Comparison of ENCODE assay signal across 11 cellular contexts in genomic region chr2:54763636-54764291, GRCh38. TPM values are rescaled to one million over a fixed set of nuclear protein-coding genes. Genes with fewer than 3 reads are reported as not detected.
DNase-seq lines count a peak whose midpoint lies in the region; ATAC-seq, FAIRE-seq and TF ChIP-seq lines count a peak whose summit lies in the region.
"Had no signal": no experiment of that assay in that cellular context is flagged by ENCODE, and none has a peak within 500 bp of the region (broad histone marks: within the 10 kb centered on the region; RNA-seq: fewer than 3 reads in every experiment).

No MANE protein-coding gene starts in this region.

- intact Hi-C loops in pancreas (cut with DNase I) = no loop called here

- TF ChIP-seq CTCF in pancreas (IDR thresholded peaks at IDR 0.05) = no peak

- in situ Hi-C loops in KBM-7 (cut with MboI; ENCODE audit: low pct_unique_long_range_greater_than_20kb, low sequenced_read_pairs) = no loop called here

- no peaks in the 10 kb centered on the region for H3K9me3 Mint-ChIP-seq in activated T-helper 17 cell treated with anti-CD3 and anti-CD28 coated beads, Interleukin-2, amount 50 U/mL, for 72 hours

- no peak for FAIRE-seq in pancreas (lab: Jason Lieb, UNC)

- no peaks in the 10 kb centered on the region for H3K36me3 Mint-ChIP-seq in activated T-helper 17 cell treated with anti-CD3 and anti-CD28 coated beads, Interleukin-2, amount 50 U/mL, for 72 hours (ENCODE audit: low read depth)

- no peak overlapping the region for H3K27ac Mint-ChIP-seq in activated T-helper 17 cell treated with anti-CD3 and anti-CD28 coated beads, Interleukin-2, amount 50 U/mL, for 72 hours

- no peaks in the 10 kb centered on the region for H3K36me3 ChIP-seq in pancreas
- H3K36me3 ChIP-seq: BLaER1 treated with 17β-estradiol and CSF1 and Interleukin-3, amounts not matched to agents 10 nM and 100 nM had no signal

- H3K27me3 ChIP-seq in pancreas = no peaks in the 10 kb centered on the region
- H3K27me3 ChIP-seq: BLaER1 treated with 17β-estradiol and CSF1 and Interleukin-3, amounts not matched to agents 10 nM and 100 nM had no signal

- DNase-seq in SKM-1 treated with dmso at 0.1 percent for 144 hours (lab: John Stamatoyannopoulos, UW; ENCODE audit: unreplicated experiment) = peak; percentile 7
- DNase-seq in SKM-1 (lab: John Stamatoyannopoulos, UW; ENCODE audit: unreplicated experiment) = no peak
- DNase-seq in KBM-7 = peak; percentile 30
- no peak for DNase-seq in pancreas
- DNase-seq in T1000 (lab: John Stamatoyannopoulos, UW) = no peak
- no peak for DNase-seq in NCI-H2227 treated with DMSO at 0.1 percent for 48 hours (lab: John Stamatoyannopoulos, UW)
- no peak for DNase-seq in mucosa of gallbladder (ENCODE audit: low spot score)
- DNase-seq: effector memory CD4-positive, alpha-beta T cell; NCI-H1436 had no signal

- WGBS in pancreas, 2 donors = 63 to 65% methylated on average over 7 of the region's 7 CpGs

- no peak overlapping the region for H3K27ac ChIP-seq in pancreas
- H3K27ac ChIP-seq: BLaER1 treated with 17β-estradiol and CSF1 and Interleukin-3, amounts not matched to agents 10 nM and 100 nM had no signal

- H3K9me3 ChIP-seq in pancreas = no peaks in the 10 kb centered on the region
- H3K9me3 ChIP-seq: BLaER1 treated with 17β-estradiol and CSF1 and Interleukin-3, amounts not matched to agents 10 nM and 100 nM had no signal

- no peak overlapping the region for H3K4me3 ChIP-seq in pancreas
- H3K4me3 ChIP-seq: BLaER1 treated with 17β-estradiol and CSF1 and Interleukin-3, amounts not matched to agents 10 nM and 100 nM had no signal

- no peak overlapping the region for H3K4me3 Mint-ChIP-seq in activated T-helper 17 cell treated with anti-CD3 and anti-CD28 coated beads, Interleukin-2, amount 50 U/mL, for 72 hours

- no peaks in the 10 kb centered on the region for H3K27me3 Mint-ChIP-seq in activated T-helper 17 cell treated with anti-CD3 and anti-CD28 coated beads, Interleukin-2, amount 50 U/mL, for 72 hours

- ATAC-seq in activated T-helper 17 cell treated with anti-CD3 and anti-CD28 coated beads, Interleukin-2, amount 50 U/mL, for 72 hours (replicated peaks) = peak; percentile 41
- peak; percentile 16 to 79 (median 56) for ATAC-seq in pancreas

- no peaks in the 10 kb centered on the region for H3K4me1 ChIP-seq in pancreas

- H3K4me1 Mint-ChIP-seq in activated T-helper 17 cell treated with anti-CD3 and anti-CD28 coated beads, Interleukin-2, amount 50 U/mL, for 72 hours = peaks cover 4% of the 10 kb centered on the region

RNA-seq across cellular contexts. Expression of gene EML6, which starts 40.3 kb away (rescaled TPM):
- 1 to 10 TPM; 1.0 to 1.4 TPM for total RNA-seq in activated T-helper 17 cell treated with anti-CD3 and anti-CD28 coated beads, Interleukin-2, amount 50 U/mL, for 72 hours
- total RNA-seq in pancreas (1 to 10 TPM; 1.2 to 2.9 (median 2.1) TPM), mucosa of gallbladder (2.1 TPM)
- polyA plus RNA-seq in pancreas = 1 to 10 TPM; 2.3 to 4.9 TPM

Comparison
In these comparisons a context has a peak if more than half of its experiments do, and no peak if none do; other contexts are left out.
1. DNase-seq: peak in SKM-1 treated with dmso at 0.1 percent for 144 hours (single experiment) and KBM-7 (single experiment); none in SKM-1 (single experiment), pancreas (0 of 6), T1000 (single experiment), NCI-H2227 treated with DMSO at 0.1 percent for 48 hours (single experiment) and mucosa of gallbladder (single experiment).